In the genomic region with DNA sequence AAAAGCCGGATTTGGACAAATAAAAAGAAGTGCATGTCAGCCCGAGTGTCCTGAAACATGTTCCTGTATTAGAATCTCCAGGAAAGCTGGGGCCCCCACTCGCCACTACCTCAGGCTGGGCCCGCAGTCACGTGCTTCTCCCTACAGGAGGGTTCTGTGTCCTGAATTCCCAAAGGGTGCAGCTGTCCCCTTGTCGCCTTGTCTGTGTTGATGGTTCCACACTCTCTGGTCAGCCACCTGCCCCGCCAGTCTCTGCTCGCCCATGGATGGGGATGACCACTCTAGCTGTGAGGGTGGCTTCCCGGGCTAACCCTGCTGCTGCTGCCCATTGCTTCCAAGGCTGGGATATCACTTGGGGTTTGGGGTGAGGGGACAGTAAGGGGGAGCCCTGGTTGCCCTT, we compare ENCODE assay signal across 32 cellular contexts.
"Had no signal": no experiment of that assay in that cellular context is flagged by ENCODE, and none has a peak within 500 bp of the region (broad histone marks: within the 10 kb centered on the region; RNA-seq: fewer than 3 reads in every experiment).

No MANE protein-coding gene starts in this region.

- H3K27me3 ChIP-seq: brain microvascular endothelial cell had no signal

- H3K4me3 ChIP-seq: adrenal gland had no signal

- ATAC-seq: activated CD8-positive, alpha-beta memory T cell treated with anti-CD3 and anti-CD28 coated beads, Interleukin-2, amount 10 ng/mL, durations not matched to agents 7 days and 5 days; activated naive CD4-positive, alpha-beta T cell treated with anti-CD3 and anti-CD28 coated beads, Interleukin-2, amount 50 U/mL, for 72 hours; activated T-helper 17 cell treated with anti-CD3 and anti-CD28 coated beads, Interleukin-2, amount 50 U/mL, for 72 hours; Panc1 had no signal

- H3K27ac Mint-ChIP-seq: activated B cell treated with CpG ODN at 0.5 μM for 24 hours; activated CD4-positive, alpha-beta memory T cell treated with anti-CD3 and anti-CD28 coated beads, Interleukin-2, amount 10 ng/mL, durations not matched to agents 7 days and 5 days; activated CD8-positive, alpha-beta memory T cell treated with anti-CD3 and anti-CD28 coated beads, Interleukin-2, amount 10 ng/mL, durations not matched to agents 7 days and 5 days; activated T-helper 17 cell treated with anti-CD3 and anti-CD28 coated beads, Interleukin-2, amount 50 U/mL, for 72 hours had no signal

- H3K9me3 Mint-ChIP-seq: activated T-helper 17 cell treated with anti-CD3 and anti-CD28 coated beads, Interleukin-2, amount 50 U/mL, for 72 hours had no signal

- H3K36me3 ChIP-seq: adrenal gland, brain microvascular endothelial cell had no signal

- DNase-seq: activated B cell treated with CpG ODN at 0.5 μM for 24 hours; activated CD4-positive, alpha-beta memory T cell treated with anti-CD3 and anti-CD28 coated beads, Interleukin-2, amount 10 ng/mL, durations not matched to agents 7 days and 5 days; activated CD4-positive, alpha-beta T cell treated with anti-CD3 and anti-CD28 coated beads for 4 hours; activated CD4-positive, alpha-beta T cell treated with anti-CD3 and anti-CD28 coated beads, Interleukin-2, amount 50 U/mL, for 1 hour; activated CD4-positive, CD25-positive, alpha-beta regulatory T cell treated with anti-CD3 and anti-CD28 coated beads, Interleukin-2, amount 50 U/mL, for 72 hours; activated CD8-positive, alpha-beta memory T cell treated with anti-CD3 and anti-CD28 coated beads for 24 hours; activated CD8-positive, alpha-beta memory T cell treated with anti-CD3 and anti-CD28 coated beads, Interleukin-2, amount 10 ng/mL, durations not matched to agents 7 days and 5 days; activated CD8-positive, alpha-beta memory T cell treated with anti-CD3 and anti-CD28 coated beads, Interleukin-2, amount 50 U/mL, for 48 hours; activated effector memory CD4-positive, alpha-beta T cell treated with anti-CD3 and anti-CD28 coated beads, Interleukin-2, amount 50 U/mL, for 16 hours; activated naive CD4-positive, alpha-beta T cell; activated T-cell treated with anti-CD3 and anti-CD28 coated beads, Interleukin-2, amount 50 U/mL, for 48 hours; adrenal gland; brain microvascular endothelial cell; central memory CD4-positive, alpha-beta T cell; MM.1S; MV-4-11; NCI-H1092; NCI-H1436 treated with DMSO at 0.1 percent for 48 hours; NCI-H1694 treated with DMSO at 0.1 percent for 48 hours; NCI-H2029; NCI-H345; NCI-H524 treated with DMSO at 0.1 percent for 48 hours; RPMI8226; SIG-M5; SW 1271; T-helper 1 cell; T-helper 2 cell; T-helper 9 cell had no signal

- H3K27ac ChIP-seq: adrenal gland, brain microvascular endothelial cell, KMS-11 had no signal

- H3K4me2 ChIP-seq: KMS-11 had no signal

- H3K4me3 Mint-ChIP-seq: activated B cell treated with CpG ODN at 0.5 μM for 24 hours; activated CD4-positive, alpha-beta memory T cell treated with anti-CD3 and anti-CD28 coated beads, Interleukin-2, amount 10 ng/mL, durations not matched to agents 7 days and 5 days; activated CD8-positive, alpha-beta memory T cell treated with anti-CD3 and anti-CD28 coated beads, Interleukin-2, amount 10 ng/mL, durations not matched to agents 7 days and 5 days; activated T-helper 17 cell treated with anti-CD3 and anti-CD28 coated beads, Interleukin-2, amount 50 U/mL, for 72 hours had no signal

- H3K9ac ChIP-seq: KMS-11 had no signal

- H3K9me3 ChIP-seq: adrenal gland had no signal

- H3K27me3 Mint-ChIP-seq: activated B cell treated with CpG ODN at 0.5 μM for 24 hours; activated CD8-positive, alpha-beta memory T cell treated with anti-CD3 and anti-CD28 coated beads, Interleukin-2, amount 10 ng/mL, durations not matched to agents 7 days and 5 days had no signal

- H3K36me3 Mint-ChIP-seq: activated CD8-positive, alpha-beta memory T cell treated with anti-CD3 and anti-CD28 coated beads, Interleukin-2, amount 10 ng/mL, durations not matched to agents 7 days and 5 days; activated naive CD4-positive, alpha-beta T cell treated with anti-CD3 and anti-CD28 coated beads, Interleukin-2, amount 50 U/mL, for 72 hours had no signal
